In the genomic region with DNA sequence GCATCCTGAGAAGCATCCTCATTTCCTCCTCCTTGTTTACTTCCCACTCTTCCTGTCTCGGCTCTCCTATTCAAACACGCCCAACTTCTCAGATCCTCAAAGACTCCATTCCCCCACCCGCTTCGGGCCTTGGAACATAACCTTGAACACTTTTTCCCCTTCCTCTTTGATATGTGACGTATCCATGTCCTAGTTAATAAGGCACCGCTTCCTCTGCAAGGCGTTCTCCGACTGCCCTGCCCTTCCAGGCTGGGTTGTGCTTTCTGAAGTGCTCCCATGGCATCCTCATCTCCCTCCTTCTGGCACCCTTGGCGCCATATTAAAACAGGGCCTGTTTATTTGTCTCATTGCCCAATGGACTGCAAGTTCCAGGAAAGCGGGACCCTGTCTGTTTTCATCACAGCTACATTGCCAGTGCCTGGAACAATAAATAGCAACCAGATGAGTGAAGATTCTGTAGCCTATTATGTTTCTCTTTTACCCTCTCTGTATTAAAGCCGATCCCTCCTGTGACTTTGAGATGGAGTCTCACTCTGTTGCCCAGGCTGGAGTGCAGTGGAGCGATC, we compare ENCODE assay signal across 9 cellular contexts.
DNase-seq lines count a peak whose midpoint lies in the region; ATAC-seq and TF ChIP-seq lines count a peak whose summit lies in the region.
"Had no signal": no experiment of that assay in that cellular context is flagged by ENCODE, and none has a peak within 500 bp of the region (broad histone marks: within the 10 kb centered on the region; RNA-seq: fewer than 3 reads in every experiment).

No MANE protein-coding gene starts in this region.

- no peak for TF ChIP-seq POLR2A in vagina (IDR thresholded peaks at IDR 0.05)

- intact Hi-C loops in right cardiac atrium (cut with DNase I) (loop anchor here in 1 of 4 donors (10.0 kb wide), 1 partner anchor 154 kb away; the partner anchor contains the start of gene FYN), left ventricle myocardium superior (cut with micrococcal nuclease) (loop anchor here (10.0 kb wide), 1 partner anchor 54 kb away; no protein-coding TSS in a partner anchor), vagina (cut with DNase I) (no loop called here)

- peak overlapping the region; percentile 13 for H3K27ac ChIP-seq in right cardiac atrium (ENCODE audit: low read length)
- peak overlapping the region; percentile 29 for H3K27ac ChIP-seq in vagina

- no peak for TF ChIP-seq CTCF in vagina (IDR thresholded peaks at IDR 0.05)

- peaks cover 19% of the 10 kb centered on the region for H3K4me1 ChIP-seq in right cardiac atrium (ENCODE audit: control insufficient read depth, insufficient read depth, low read length)
- H3K4me1 ChIP-seq in vagina = peaks cover 58% of the 10 kb centered on the region

- H3K36me3 ChIP-seq in vagina = peaks cover 0 to 10% of the 10 kb centered on the region in 2 donors

- H3K4me3 ChIP-seq in right cardiac atrium (ENCODE audit: low read length) = no peak overlapping the region
- no peak overlapping the region for H3K4me3 ChIP-seq in vagina
- H3K4me3 ChIP-seq: GM12878 had no signal

- DNase-seq in right cardiac atrium = peak in 1 of 3 donors; percentile 48
- no peak for DNase-seq in left ventricle myocardium superior
- no peak for DNase-seq in activated naive CD8-positive, alpha-beta T cell treated with anti-CD3 and anti-CD28 coated beads for 36 hours
- no peak for DNase-seq in naive thymus-derived CD8-positive, alpha-beta T cell
- peak in 1 of 2 donors; percentile 71 for DNase-seq in vagina (ENCODE audit: extremely low spot score in 2 of 2)
- no peak for DNase-seq in cerebellar nuclear complex (lab: John Stamatoyannopoulos, UW)
- DNase-seq: NCI-H1436 treated with DMSO at 0.1 percent for 48 hours had no signal

- H3K27me3 Mint-ChIP-seq in activated naive CD8-positive, alpha-beta T cell treated with anti-CD3 and anti-CD28 coated beads for 36 hours = no peaks in the 10 kb centered on the region
- no peaks in the 10 kb centered on the region for H3K27me3 Mint-ChIP-seq in naive thymus-derived CD8-positive, alpha-beta T cell

- peaks cover 77% of the 10 kb centered on the region for H3K36me3 Mint-ChIP-seq in activated naive CD8-positive, alpha-beta T cell treated with anti-CD3 and anti-CD28 coated beads for 36 hours
- peaks cover 0 to 42% (median 21%) of the 10 kb centered on the region in 3 donors for H3K36me3 Mint-ChIP-seq in naive thymus-derived CD8-positive, alpha-beta T cell

- H3K9me3 Mint-ChIP-seq in activated naive CD8-positive, alpha-beta T cell treated with anti-CD3 and anti-CD28 coated beads for 36 hours = no peaks in the 10 kb centered on the region
- H3K9me3 Mint-ChIP-seq in naive thymus-derived CD8-positive, alpha-beta T cell = no peaks in the 10 kb centered on the region

- H3K27me3 ChIP-seq in right cardiac atrium (ENCODE audit: control insufficient read depth, insufficient read depth) (no peaks in the 10 kb centered on the region), vagina (no peaks in the 10 kb centered on the region)

- peaks cover 70% of the 10 kb centered on the region for H3K4me1 Mint-ChIP-seq in activated naive CD8-positive, alpha-beta T cell treated with anti-CD3 and anti-CD28 coated beads for 36 hours
- H3K4me1 Mint-ChIP-seq in naive thymus-derived CD8-positive, alpha-beta T cell = peaks cover 30 to 74% (median 68%) of the 10 kb centered on the region in 4 donors

- H3K27ac Mint-ChIP-seq in activated naive CD8-positive, alpha-beta T cell treated with anti-CD3 and anti-CD28 coated beads for 36 hours = peak overlapping the region; percentile 65
- H3K27ac Mint-ChIP-seq in naive thymus-derived CD8-positive, alpha-beta T cell = peak overlapping the region in 9 of 10 donors; percentile 31 to 92 (median 82)

- no peak overlapping the region for H3K4me3 Mint-ChIP-seq in activated naive CD8-positive, alpha-beta T cell treated with anti-CD3 and anti-CD28 coated beads for 36 hours
- H3K4me3 Mint-ChIP-seq in naive thymus-derived CD8-positive, alpha-beta T cell = peak overlapping the region in 2 of 10 donors; percentile 41 to 50

- POLR2A ChIA-PET in naive thymus-derived CD8-positive, alpha-beta T cell (lab: Charles Lee) = no interaction called here

- WGBS in right cardiac atrium = 78% methylated on average over 12 of the region's 12 CpGs

- H3K9me3 ChIP-seq in right cardiac atrium (ENCODE audit: control insufficient read depth, low read length) (no peaks in the 10 kb centered on the region), vagina (no peaks in the 10 kb centered on the region)

- ATAC-seq in right cardiac atrium = peak in 1 of 2 donors; percentile 33
- ATAC-seq in left ventricle myocardium superior = no peak
- ATAC-seq in naive thymus-derived CD8-positive, alpha-beta T cell = no peak
- ATAC-seq in GM18502 (IDR thresholded peaks at IDR 0.05; ENCODE audit: poor library complexity, unreplicated experiment) = no peak
